8 cellular contexts compared by ENCODE assay signal in the genomic region with DNA sequence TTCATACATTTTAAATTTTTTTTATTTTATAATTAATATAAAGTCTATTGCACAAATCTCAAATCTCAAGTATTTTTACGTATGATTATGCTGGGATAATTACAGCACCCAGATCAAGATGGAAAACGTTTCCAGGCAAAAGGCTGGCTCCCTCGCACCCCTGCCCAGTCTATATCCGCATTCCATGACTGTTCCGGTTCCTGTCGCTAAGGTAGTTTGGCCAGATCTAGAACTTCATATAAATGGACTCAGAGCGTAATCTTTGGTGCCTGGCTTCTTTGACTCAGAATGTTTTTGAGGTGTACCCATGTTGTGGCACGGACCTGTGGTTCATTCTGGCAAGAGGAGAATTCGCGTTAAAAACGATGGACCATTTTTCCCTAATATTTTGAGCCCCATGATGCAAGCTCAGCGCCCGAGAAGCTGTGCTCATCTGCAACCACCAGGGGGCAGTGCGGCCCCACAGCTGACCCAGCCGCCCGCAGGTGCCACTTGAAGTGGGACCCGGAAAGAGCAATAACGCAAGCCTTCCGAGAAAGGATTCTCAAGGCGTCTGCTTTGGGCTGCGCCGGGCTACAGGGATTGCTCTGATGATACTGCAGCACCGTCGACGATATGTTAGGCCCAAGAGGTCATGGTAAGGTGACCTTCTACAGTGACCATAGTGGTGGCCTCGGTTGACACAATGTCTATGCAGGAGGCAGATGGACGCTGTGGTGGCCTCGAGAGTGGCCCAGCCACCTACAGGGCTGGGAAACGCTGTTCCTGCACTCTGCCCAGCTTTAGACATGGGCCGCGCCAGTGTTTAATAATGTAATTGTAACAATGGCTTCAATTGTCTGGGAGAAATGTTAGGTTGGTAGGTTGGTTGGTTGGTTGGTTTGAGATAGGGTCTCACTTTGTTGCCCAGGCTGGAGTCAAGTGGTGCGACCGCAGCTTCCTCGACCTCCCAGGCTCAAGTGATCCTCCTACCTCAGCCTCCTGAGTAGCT.
DNase-seq lines count a peak whose midpoint lies in the region; ATAC-seq, FAIRE-seq and TF ChIP-seq lines count a peak whose summit lies in the region.

No MANE protein-coding gene starts in this region.

- no peaks in the 10 kb centered on the region for H3K9me3 ChIP-seq in AG04450 (ENCODE audit: control insufficient read depth, insufficient read depth, low read length)
- no peaks in the 10 kb centered on the region for H3K9me3 ChIP-seq in kidney (ENCODE audit: control insufficient read depth in 1 of 2, low read length in 2 of 2)

- FAIRE-seq in kidney (lab: Jason Lieb, UNC) = no peak

- ATAC-seq in GM18907 (IDR thresholded peaks at IDR 0.05; ENCODE audit: unreplicated experiment) = peak; percentile 71
- ATAC-seq in HG02973 (IDR thresholded peaks at IDR 0.05; ENCODE audit: unreplicated experiment) = no peak

- POLR2A ChIA-PET in AG04450 (lab: Yijun Ruan, JAX) = interaction anchor here (0.5 to 1.0 kb wide), 4 partner anchors 94 to 239 kb away, joined by 3 read pairs; no protein-coding TSS in a partner anchor

- H3K4me1 ChIP-seq in kidney (ENCODE audit: control insufficient read depth in 1 of 2, insufficient read depth in 1 of 2, low read depth in 1 of 2, low read length in 2 of 2) = peaks cover 0 to 2% of the 10 kb centered on the region in 2 donors

- CTCF ChIA-PET in AG04450 (lab: Charles Lee) = interaction anchor here (0.6 to 7.4 kb wide), 18 partner anchors 9 to 444 kb away, joined by 3 to 103 read pairs (median 4); a partner anchor contains a TSS

- H3K27me3 ChIP-seq in AG04450 (ENCODE audit: control insufficient read depth, insufficient read depth, low read length) = no peaks in the 10 kb centered on the region

- DNase-seq in AG04450 (ENCODE audit: low read depth, low spot score) = no peak
- DNase-seq in NCI-H2029 (lab: John Stamatoyannopoulos, UW) = peak; percentile 57
- peak; percentile 68 to 92 for DNase-seq in T47D (ENCODE audit: low read depth in 1 of 2, low spot score in 1 of 2)
- DNase-seq in kidney = peak; percentile 86
- DNase-seq in stimulated activated CD4-positive, alpha-beta T cell treated with anti-CD3 and anti-CD28 coated beads, Interleukin-1b, Interleukin-23, amount 100 ng/mL, for 1 hour (ENCODE audit: low read depth in 2 of 2) = peak; percentile 36 to 62

- H3K36me3 ChIP-seq in kidney (ENCODE audit: control insufficient read depth in 1 of 2, insufficient read depth in 2 of 2, low read length in 2 of 2) = no peaks in the 10 kb centered on the region

- no peak overlapping the region for H3K9ac ChIP-seq in kidney (ENCODE audit: low read length in 2 of 2)

- intact Hi-C loops in kidney (cut with DNase I) = no loop called here

- H3K27ac ChIP-seq in AG04450 (ENCODE audit: low read depth, low read length) (no peak overlapping the region), kidney (ENCODE audit: low read depth in 2 of 2, low read length in 2 of 2) (no peak overlapping the region)

- no peak overlapping the region for H3K4me3 ChIP-seq in AG04450 (ENCODE audit: low read depth, low read length)
- H3K4me3 ChIP-seq in WI38 (ENCODE audit: low read depth, low read length) = no peak overlapping the region
- no peak overlapping the region for H3K4me3 ChIP-seq in kidney (ENCODE audit: low read length in 2 of 2)

- TF ChIP-seq CTCF in AG04450 (IDR thresholded peaks at IDR 0.05; ENCODE audit: low read depth, low read length) (peak; percentile 94), WI38 (IDR thresholded peaks at IDR 0.05; ENCODE audit: low read depth, low read length) (peak; percentile 94), kidney (IDR thresholded peaks at IDR 0.05; ENCODE audit: borderline replicate concordance, extremely low read depth, insufficient read depth) (peak; percentile 89)

- in situ Hi-C loops in T47D (cut with HindIII; ENCODE audit: low pct_unique_long_range_greater_than_20kb, low sequenced_read_pairs) = no loop called here
